In the genomic region with DNA sequence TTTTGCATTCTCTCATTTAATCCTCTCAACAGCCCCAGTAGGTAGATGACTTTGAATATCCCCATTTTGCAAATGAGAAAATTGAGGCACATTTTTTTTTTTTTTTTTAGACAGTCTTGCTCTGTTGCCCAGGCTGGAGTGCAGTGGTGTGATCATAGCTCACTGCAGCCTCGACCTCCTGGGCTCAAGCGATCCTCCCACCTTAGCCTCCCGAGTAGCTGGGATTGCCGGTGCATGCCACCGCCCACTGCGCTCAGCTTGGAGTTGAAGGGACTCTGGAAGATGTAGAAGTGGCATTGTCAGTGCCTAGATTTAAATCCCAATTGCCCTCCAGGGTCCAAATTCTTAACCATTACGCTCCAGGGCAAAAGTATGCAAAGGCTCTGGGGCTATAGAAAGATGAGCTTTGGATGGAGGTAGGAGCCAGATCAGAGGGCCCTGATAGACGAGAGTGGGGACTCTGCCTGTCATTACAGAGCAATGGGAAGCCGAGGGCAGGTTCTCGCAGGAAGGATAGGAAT, we compare ENCODE assay signal across 8 cellular contexts. TPM values are rescaled to one million over a fixed set of nuclear protein-coding genes. Genes with fewer than 3 reads are reported as not detected.
DNase-seq lines count a peak whose midpoint lies in the region; ATAC-seq and TF ChIP-seq lines count a peak whose summit lies in the region.

No MANE protein-coding gene starts in this region.

- no peak overlapping the region; the same call in 1 of the 2 replicates for H3K9ac ChIP-seq in OCI-LY1 (ENCODE audit: low read length)

- no peaks in the 10 kb centered on the region for H3K79me2 ChIP-seq in OCI-LY1 (ENCODE audit: insufficient read depth, low read length)

- DNase-seq in CD4-positive, alpha-beta T cell: no peak
- DNase-seq in effector memory CD8-positive, alpha-beta T cell: no peak
- DNase-seq in CD1c-positive myeloid dendritic cell (ENCODE audit: extremely low spot score) (no peak), NK-92 (lab: John Stamatoyannopoulos, UW; ENCODE audit: unreplicated experiment) (no peak), NCI-H146 treated with DMSO at 0.1 percent for 48 hours (lab: John Stamatoyannopoulos, UW; ENCODE audit: unreplicated experiment) (no peak)

- H3K4me1 Mint-ChIP-seq in CD4-positive, alpha-beta T cell (ENCODE audit: low read depth): peaks cover 27% of the 10 kb centered on the region
- peaks cover 13 to 26% of the 10 kb centered on the region in 2 donors for H3K4me1 Mint-ChIP-seq in effector memory CD8-positive, alpha-beta T cell (ENCODE audit: low read depth in 2 of 2)

- H3K27ac ChIP-seq in CD4-positive, alpha-beta T cell (ENCODE audit: low read depth, low read length): no peak overlapping the region
- H3K27ac ChIP-seq in OCI-LY1 (ENCODE audit: low read depth, low read length, poor library complexity, severe bottlenecking) (no peak overlapping the region), neutrophil (peak overlapping the region; percentile 79)

- intact Hi-C loops in CD4-positive, alpha-beta T cell (cut with DNase I, micrococcal nuclease): loop anchor here (1.0 to 2.0 kb wide), 2 partner anchors 13 to 33 kb away; a partner anchor contains a TSS

- H3K4me1 ChIP-seq in OCI-LY1 (ENCODE audit: insufficient read depth, low read length, severe bottlenecking) (peaks cover 15% of the 10 kb centered on the region), neutrophil (ENCODE audit: control insufficient read depth in 1 of 2, insufficient read depth in 1 of 2, low read depth in 1 of 2, low read length in 1 of 2) (peaks cover 15 to 19% of the 10 kb centered on the region in 2 experiments)

- 0 out of 2 replicates have a peak overlapping the region, but pooled peaks have one; percentile 19 for H2AFZ ChIP-seq in OCI-LY1 (ENCODE audit: low read length)

- peak overlapping the region; percentile 74 for H3K4me3 ChIP-seq in OCI-LY1 (ENCODE audit: low read depth, low read length, poor library complexity, severe bottlenecking)
- H3K4me3 ChIP-seq in neutrophil (ENCODE audit: low read depth in 1 of 2, low read length in 1 of 2): peak overlapping the region; percentile 78 to 79

- no peaks in the 10 kb centered on the region for H3K9me2 ChIP-seq in OCI-LY1 (ENCODE audit: low read depth, low read length)

- H4K20me1 ChIP-seq in OCI-LY1 (ENCODE audit: insufficient read depth, low read length): no peaks in the 10 kb centered on the region

- peaks cover 12% of the 10 kb centered on the region for H3K27me3 Mint-ChIP-seq in CD4-positive, alpha-beta T cell
- peaks cover 0 to 19% of the 10 kb centered on the region in 2 donors for H3K27me3 Mint-ChIP-seq in effector memory CD8-positive, alpha-beta T cell

- CTCF ChIA-PET in CD4-positive, alpha-beta T cell (lab: Charles Lee): interaction anchor here (1.1 to 2.5 kb wide), 2 partner anchors 11 to 47 kb away, joined by 3 to 7 read pairs; no protein-coding TSS in a partner anchor

- POLR2A ChIA-PET in CD4-positive, alpha-beta T cell (lab: Charles Lee): interaction anchor here (0.5 to 3.8 kb wide), 7 partner anchors 9 to 1149 kb away, joined by 3 to 50 read pairs (median 4); a partner anchor contains a TSS

- peak overlapping the region; percentile 63 for H3K4me2 ChIP-seq in OCI-LY1 (ENCODE audit: low read length)

- no peaks in the 10 kb centered on the region for H3K9me3 ChIP-seq in CD4-positive, alpha-beta T cell (ENCODE audit: control insufficient read depth, low read length)
- H3K9me3 ChIP-seq in OCI-LY1 (ENCODE audit: low read length) (no peaks in the 10 kb centered on the region), neutrophil (no peaks in the 10 kb centered on the region)

- no peak for TF ChIP-seq CTCF in CD4-positive, alpha-beta T cell (IDR thresholded peaks at IDR 0.05)
- TF ChIP-seq CTCF in OCI-LY1 (IDR thresholded peaks at IDR 0.05; ENCODE audit: low read length) (no peak), neutrophil (IDR thresholded peaks at IDR 0.05) (no peak)

- no peaks in the 10 kb centered on the region for H3K36me3 ChIP-seq in OCI-LY1 (ENCODE audit: insufficient read depth, low read length)
- H3K36me3 ChIP-seq in neutrophil: peaks cover 10% of the 10 kb centered on the region

- peak overlapping the region; percentile 74 for H3K27ac Mint-ChIP-seq in CD4-positive, alpha-beta T cell
- H3K27ac Mint-ChIP-seq in effector memory CD8-positive, alpha-beta T cell: peak overlapping the region; percentile 23 to 91

- H3K4me3 Mint-ChIP-seq in CD4-positive, alpha-beta T cell: peak overlapping the region; percentile 97
- peak overlapping the region; percentile 85 to 90 for H3K4me3 Mint-ChIP-seq in effector memory CD8-positive, alpha-beta T cell

- H3K9me3 Mint-ChIP-seq in CD4-positive, alpha-beta T cell: no peaks in the 10 kb centered on the region
- no peaks in the 10 kb centered on the region for H3K9me3 Mint-ChIP-seq in effector memory CD8-positive, alpha-beta T cell

- ATAC-seq in CD4-positive, alpha-beta T cell (ENCODE audit: poor library complexity): no peak
- ATAC-seq in effector memory CD8-positive, alpha-beta T cell (replicated peaks): no peak
- no peak for ATAC-seq in HG03280 (IDR thresholded peaks at IDR 0.05; ENCODE audit: unreplicated experiment)

- peaks cover 7% of the 10 kb centered on the region for H3K36me3 Mint-ChIP-seq in CD4-positive, alpha-beta T cell (ENCODE audit: low read depth)
- H3K36me3 Mint-ChIP-seq in effector memory CD8-positive, alpha-beta T cell (ENCODE audit: insufficient read depth): peaks cover 12% of the 10 kb centered on the region

- H3F3A ChIP-seq in OCI-LY1 (ENCODE audit: insufficient read depth, low read length): no peaks in the 10 kb centered on the region

- H3K27me3 ChIP-seq in CD4-positive, alpha-beta T cell (ENCODE audit: control insufficient read depth, insufficient read depth, low read length): peaks cover 2% of the 10 kb centered on the region
- H3K27me3 ChIP-seq in OCI-LY1 (ENCODE audit: insufficient read depth, low read length) (no peaks in the 10 kb centered on the region), neutrophil (peaks cover 21% of the 10 kb centered on the region)

RNA-seq across cellular contexts. Expression of a gene that starts 0.8 kb away (rescaled TPM):
- total RNA-seq in CD4-positive, alpha-beta T cell: 1 to 10 TPM; 7.9 to 8.8 TPM

RNA-seq across cellular contexts. Expression of a gene that starts 5.7 kb away (rescaled TPM):
- 1 to 10 TPM; 5.1 to 5.2 TPM for total RNA-seq in CD4-positive, alpha-beta T cell

RNA-seq across cellular contexts. Expression of a gene that starts 13.9 kb away (rescaled TPM):
- 10 to 100 TPM; 62.0 to 70.9 TPM for total RNA-seq in CD4-positive, alpha-beta T cell

RNA-seq across cellular contexts. Expression of a gene that starts 32.8 kb away (rescaled TPM):
- total RNA-seq in CD4-positive, alpha-beta T cell: not detected
